In the genomic region with DNA sequence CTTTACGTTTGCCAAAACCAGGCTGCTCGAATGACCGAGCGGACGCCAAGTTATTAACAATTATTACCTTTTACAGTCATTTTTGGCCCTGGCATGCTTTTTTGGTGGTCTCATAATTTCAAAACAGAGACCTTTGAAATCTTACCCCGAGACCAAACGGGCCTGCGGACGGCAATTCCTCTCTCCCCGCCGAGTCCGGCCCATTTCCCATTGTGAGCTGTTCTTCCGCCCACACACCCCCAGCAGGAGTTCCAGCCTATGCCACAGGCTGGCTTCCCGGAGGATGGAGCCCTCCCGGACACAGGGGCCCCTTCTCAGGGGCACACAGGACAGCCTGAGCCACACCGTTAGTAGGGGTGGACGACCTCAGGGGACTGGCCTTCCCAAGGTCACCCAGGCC, we compare ENCODE assay signal across 1 cellular context.
TF ChIP-seq lines count a peak whose summit lies in the region.

No MANE protein-coding gene starts in this region.

TF ChIP-seq in HepG2, 621 proteins besides CTCF, POLR2A, EP300 and RAD21 (continued from another document):
- TF ChIP-seq PHF5A (CRISPR knock-in tag; IDR thresholded peaks at IDR 0.05; ENCODE audit: low read depth, unreplicated experiment) (no peak), ZBTB21 (CRISPR knock-in tag; IDR thresholded peaks at IDR 0.05) (no peak), ZNF629 (CRISPR knock-in tag; conservative IDR thresholded peaks at IDR 0.05) (no peak), ZNF777 (CRISPR knock-in tag; IDR thresholded peaks at IDR 0.05) (no peak), ZBTB7A (CRISPR knock-in tag; IDR thresholded peaks at IDR 0.05) (no peak), ZNF414 (CRISPR knock-in tag; IDR thresholded peaks at IDR 0.05) (no peak), MATR3 (CRISPR knock-in tag; IDR thresholded peaks at IDR 0.05) (no peak), MTA1 (CRISPR knock-in tag; IDR thresholded peaks at IDR 0.05; ENCODE audit: borderline replicate concordance) (no peak), DMAP1 (CRISPR knock-in tag; IDR thresholded peaks at IDR 0.05) (no peak), CHD2 (IDR thresholded peaks at IDR 0.05; ENCODE audit: low read depth, low read length) (no peak), CBX1 (IDR thresholded peaks at IDR 0.05; ENCODE audit: low read depth) (no peak), BCL3 (CRISPR knock-in tag; IDR thresholded peaks at IDR 0.05) (no peak), SAFB2 (CRISPR knock-in tag; IDR thresholded peaks at IDR 0.05; ENCODE audit: borderline replicate concordance, low read depth) (no peak), RNF2 (conservative IDR thresholded peaks at IDR 0.05; ENCODE audit: low read depth) (no peak), CHD4 (IDR thresholded peaks at IDR 0.05; ENCODE audit: borderline replicate concordance, low read length) (no peak)
- TF ChIP-seq, protein P1, sequence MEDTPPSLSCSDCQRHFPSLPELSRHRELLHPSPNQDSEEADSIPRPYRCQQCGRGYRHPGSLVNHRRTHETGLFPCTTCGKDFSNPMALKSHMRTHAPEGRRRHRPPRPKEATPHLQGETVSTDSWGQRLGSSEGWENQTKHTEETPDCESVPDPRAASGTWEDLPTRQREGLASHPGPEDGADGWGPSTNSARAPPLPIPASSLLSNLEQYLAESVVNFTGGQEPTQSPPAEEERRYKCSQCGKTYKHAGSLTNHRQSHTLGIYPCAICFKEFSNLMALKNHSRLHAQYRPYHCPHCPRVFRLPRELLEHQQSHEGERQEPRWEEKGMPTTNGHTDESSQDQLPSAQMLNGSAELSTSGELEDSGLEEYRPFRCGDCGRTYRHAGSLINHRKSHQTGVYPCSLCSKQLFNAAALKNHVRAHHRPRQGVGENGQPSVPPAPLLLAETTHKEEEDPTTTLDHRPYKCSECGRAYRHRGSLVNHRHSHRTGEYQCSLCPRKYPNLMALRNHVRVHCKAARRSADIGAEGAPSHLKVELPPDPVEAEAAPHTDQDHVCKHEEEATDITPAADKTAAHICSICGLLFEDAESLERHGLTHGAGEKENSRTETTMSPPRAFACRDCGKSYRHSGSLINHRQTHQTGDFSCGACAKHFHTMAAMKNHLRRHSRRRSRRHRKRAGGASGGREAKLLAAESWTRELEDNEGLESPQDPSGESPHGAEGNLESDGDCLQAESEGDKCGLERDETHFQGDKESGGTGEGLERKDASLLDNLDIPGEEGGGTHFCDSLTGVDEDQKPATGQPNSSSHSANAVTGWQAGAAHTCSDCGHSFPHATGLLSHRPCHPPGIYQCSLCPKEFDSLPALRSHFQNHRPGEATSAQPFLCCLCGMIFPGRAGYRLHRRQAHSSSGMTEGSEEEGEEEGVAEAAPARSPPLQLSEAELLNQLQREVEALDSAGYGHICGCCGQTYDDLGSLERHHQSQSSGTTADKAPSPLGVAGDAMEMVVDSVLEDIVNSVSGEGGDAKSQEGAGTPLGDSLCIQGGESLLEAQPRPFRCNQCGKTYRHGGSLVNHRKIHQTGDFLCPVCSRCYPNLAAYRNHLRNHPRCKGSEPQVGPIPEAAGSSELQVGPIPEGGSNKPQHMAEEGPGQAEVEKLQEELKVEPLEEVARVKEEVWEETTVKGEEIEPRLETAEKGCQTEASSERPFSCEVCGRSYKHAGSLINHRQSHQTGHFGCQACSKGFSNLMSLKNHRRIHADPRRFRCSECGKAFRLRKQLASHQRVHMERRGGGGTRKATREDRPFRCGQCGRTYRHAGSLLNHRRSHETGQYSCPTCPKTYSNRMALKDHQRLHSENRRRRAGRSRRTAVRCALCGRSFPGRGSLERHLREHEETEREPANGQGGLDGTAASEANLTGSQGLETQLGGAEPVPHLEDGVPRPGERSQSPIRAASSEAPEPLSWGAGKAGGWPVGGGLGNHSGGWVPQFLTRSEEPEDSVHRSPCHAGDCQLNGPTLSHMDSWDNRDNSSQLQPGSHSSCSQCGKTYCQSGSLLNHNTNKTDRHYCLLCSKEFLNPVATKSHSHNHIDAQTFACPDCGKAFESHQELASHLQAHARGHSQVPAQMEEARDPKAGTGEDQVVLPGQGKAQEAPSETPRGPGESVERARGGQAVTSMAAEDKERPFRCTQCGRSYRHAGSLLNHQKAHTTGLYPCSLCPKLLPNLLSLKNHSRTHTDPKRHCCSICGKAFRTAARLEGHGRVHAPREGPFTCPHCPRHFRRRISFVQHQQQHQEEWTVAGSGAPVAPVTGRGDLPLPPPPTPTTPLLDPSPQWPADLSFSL (CRISPR knock-in tag; IDR thresholded peaks at IDR 0.05), result no peak
